In the genomic region with DNA sequence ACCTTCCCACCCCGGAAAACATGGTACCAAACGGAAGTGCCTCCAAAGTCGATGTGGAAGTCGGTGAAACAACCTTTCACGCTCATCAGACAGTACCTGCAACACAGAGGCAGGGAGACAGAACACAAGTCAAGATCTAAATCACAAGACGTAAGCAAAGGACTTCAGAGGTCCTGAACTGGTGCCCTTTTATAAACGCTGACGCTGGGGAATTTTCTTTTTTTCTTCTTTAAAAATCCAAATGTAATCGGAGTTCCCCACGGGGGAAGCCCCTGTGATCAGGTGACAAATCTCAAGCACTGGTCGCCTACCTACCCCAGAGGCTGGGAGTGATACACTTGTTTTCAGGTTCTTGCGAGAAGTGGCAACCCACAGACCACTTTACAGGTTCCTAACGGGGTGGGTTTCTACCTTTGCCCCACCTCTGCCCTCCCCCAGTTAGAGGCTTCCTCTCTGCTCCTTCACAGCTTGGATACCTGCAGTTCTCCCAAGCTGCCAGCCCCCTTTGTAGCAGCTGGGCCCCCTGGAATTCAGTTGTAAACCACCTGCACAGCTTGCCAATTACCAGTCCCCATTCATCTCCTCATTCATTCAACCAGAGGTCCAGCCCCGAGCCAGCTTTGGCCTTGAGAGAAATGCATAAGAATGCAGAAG, we compare ENCODE assay signal across 9 cellular contexts. TPM values are rescaled to one million over a fixed set of nuclear protein-coding genes. Genes with fewer than 3 reads are reported as not detected.
A peak's percentile ranks its signal among the peaks of the same experiment; 100 is the strongest.
DNase-seq lines count a peak whose midpoint lies in the region; ATAC-seq, FAIRE-seq and TF ChIP-seq lines count a peak whose summit lies in the region.
"Had no signal": no experiment of that assay in that cellular context is flagged by ENCODE, and none has a peak within 500 bp of the region (broad histone marks: within the 10 kb centered on the region; RNA-seq: fewer than 3 reads in every experiment).

No MANE protein-coding gene starts in this region.

- peak overlapping the region in 4 of 10 donors; percentile 39 to 100 (median 95) for H3K27ac ChIP-seq in heart right ventricle
- H3K27ac ChIP-seq: VCaP had no signal

- FAIRE-seq in GM12891 (lab: Jason Lieb, UNC): peak; percentile 94

- DNase-seq in GM12891 (ENCODE audit: insufficient read length, low spot score) (no peak), lower leg skin (ENCODE audit: low spot score in 2 of 2) (no peak), AG20443 (ENCODE audit: low spot score) (no peak), heart right ventricle (no peak)
- peak; percentile 40 for DNase-seq in activated CD4-positive, alpha-beta T cell treated with anti-CD3 and anti-CD28 coated beads for 1 hour
- peak; percentile 88 for DNase-seq in central memory CD4-positive, alpha-beta T cell
- DNase-seq in stimulated activated CD4-positive, alpha-beta T cell treated with anti-CD3 and anti-CD28 coated beads, TNF-alpha, amount 100 ng/mL, for 1 hour (ENCODE audit: low read depth in 3 of 3, low spot score in 1 of 3): peak in 2 of 3 donors; percentile 32 to 40

- intact Hi-C loops in lower leg skin (cut with DNase I; ENCODE audit: low total_unique reads): no loop called here
- intact Hi-C loops in heart right ventricle (cut with DNase I): loop anchor here in 2 of 10 donors (5.0 kb wide), 2 partner anchors 32 to 43 kb away; no protein-coding TSS in a partner anchor

- H3K9me3 ChIP-seq in heart right ventricle: no peaks in the 10 kb centered on the region

- TF ChIP-seq CTCF in lower leg skin (IDR thresholded peaks at IDR 0.05) (no peak), heart right ventricle (IDR thresholded peaks at IDR 0.05) (no peak)

- H3K4me1 ChIP-seq in heart right ventricle: peaks cover 12 to 84% (median 72%) of the 10 kb centered on the region in 9 donors

- peaks cover 0 to 17% (median 0%) of the 10 kb centered on the region in 9 donors for H3K36me3 ChIP-seq in heart right ventricle

- ATAC-seq in HG02759 (IDR thresholded peaks at IDR 0.05; ENCODE audit: unreplicated experiment): no peak
- ATAC-seq in heart right ventricle: no peak

- 87% methylated on average over 14 of the region's 14 CpGs for WGBS in lower leg skin, 2 donors
- 87% methylated on average over 14 of the region's 14 CpGs for WGBS in heart right ventricle, 2 donors

- no peaks in the 10 kb centered on the region for H3K27me3 ChIP-seq in heart right ventricle

- TF ChIP-seq POLR2A in GM12891 (IDR thresholded peaks at IDR 0.05; ENCODE audit: low read depth, low read length): peak; percentile 71
- TF ChIP-seq POLR2A in lower leg skin (IDR thresholded peaks at IDR 0.05): no peak

- no peak overlapping the region for H3K4me3 ChIP-seq in lower leg skin (ENCODE audit: low read depth, poor library complexity, severe bottlenecking)
- H3K4me3 ChIP-seq in heart right ventricle: no peak overlapping the region

TF ChIP-seq in GM12891, 5 proteins besides CTCF, POLR2A, EP300 and RAD21:
- TF ChIP-seq TAF1 (IDR thresholded peaks at IDR 0.05; ENCODE audit: low read depth, low read length): 0 out of 2 replicates have a peak, but pooled peaks have one; percentile 22
- no peak for TF ChIP-seq POU2F2 (IDR thresholded peaks at IDR 0.05; ENCODE audit: low read depth, low read length)
- peak; percentile 74 for TF ChIP-seq POLR2AphosphoS5 (IDR thresholded peaks at IDR 0.05; ENCODE audit: low read depth, low read length)
- TF ChIP-seq SPI1 (IDR thresholded peaks at IDR 0.05; ENCODE audit: low read depth, low read length): peak; percentile 52
- no peak for TF ChIP-seq PAX5 (IDR thresholded peaks at IDR 0.05; ENCODE audit: insufficient read depth, low read length, severe bottlenecking)

RNA-seq across cellular contexts. Expression of a gene that starts 46.2 kb away (rescaled TPM):
- 68.9 TPM for polyA plus RNA-seq in GM12891 (2012; ENCODE audit: low read depth, missing spikeins)
- total RNA-seq in lower leg skin (10 to 100 TPM; 28.9 to 72.1 (median 47.9) TPM), heart right ventricle (10 to 100 TPM in 9 of 10 donors, 1 to 10 TPM in 1; 10.0 to 18.4 (median 14.6) TPM)
- polyA plus RNA-seq in heart right ventricle: 1 to 10 TPM; 4.8 to 9.7 TPM

Comparison
In these comparisons a context has a peak if more than half of its experiments do, and no peak if none do; other contexts are left out.
1. DNase-seq: peak in activated CD4-positive, alpha-beta T cell treated with anti-CD3 and anti-CD28 coated beads for 1 hour (single experiment), central memory CD4-positive, alpha-beta T cell (single experiment) and stimulated activated CD4-positive, alpha-beta T cell treated with anti-CD3 and anti-CD28 coated beads, TNF-alpha, amount 100 ng/mL, for 1 hour (2 of 3); none in GM12891 (single experiment), lower leg skin (0 of 2), AG20443 (single experiment) and heart right ventricle (0 of 2).